15 cellular contexts compared by ENCODE assay signal in the genomic region with DNA sequence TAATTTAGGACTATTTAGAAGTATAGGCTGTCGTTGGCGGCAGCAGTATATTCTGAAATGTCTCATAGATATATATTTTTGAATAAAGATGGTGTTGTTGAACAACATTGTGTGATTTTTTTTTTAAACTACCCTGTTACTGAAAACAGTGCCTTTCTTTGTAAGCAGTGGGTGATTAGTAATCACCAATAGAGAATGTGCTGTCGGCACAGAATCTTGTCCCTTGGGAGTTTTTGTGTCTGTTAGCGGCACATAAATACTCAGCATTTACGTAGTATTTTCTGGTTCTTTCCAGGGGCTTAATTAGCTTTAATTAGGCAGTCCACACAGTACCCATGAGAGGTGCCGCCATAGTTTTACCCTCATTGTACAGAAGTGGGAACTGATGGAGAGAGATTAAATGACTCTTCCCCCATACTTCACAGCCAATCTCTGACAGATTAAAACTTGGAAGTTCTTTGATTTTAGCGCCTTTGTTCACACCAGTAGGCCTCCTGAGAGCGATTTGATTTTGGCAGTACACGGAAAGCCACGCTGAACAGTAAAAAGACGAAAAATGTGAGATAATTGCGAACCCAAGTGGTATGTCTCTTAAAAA. TPM values are rescaled to one million over a fixed set of nuclear protein-coding genes. Genes with fewer than 3 reads are reported as not detected.
DNase-seq lines count a peak whose midpoint lies in the region; ATAC-seq and TF ChIP-seq lines count a peak whose summit lies in the region.
"Had no signal": no experiment of that assay in that cellular context is flagged by ENCODE, and none has a peak within 500 bp of the region (broad histone marks: within the 10 kb centered on the region; RNA-seq: fewer than 3 reads in every experiment).

No MANE protein-coding gene starts in this region.

- DNase-seq in CD8-positive, alpha-beta memory T cell: no peak
- no peak for DNase-seq in OCI-LY7 (ENCODE audit: low spot score)
- peak; percentile 44 for DNase-seq in fibroblast of peridontal ligament (ENCODE audit: extremely low read depth)
- no peak for DNase-seq in posterior vena cava (ENCODE audit: low spot score)
- no peak for DNase-seq in ecto neural progenitor cell (ENCODE audit: low spot score)
- DNase-seq in GM13977 (ENCODE audit: low spot score): no peak
- DNase-seq: central memory CD4-positive, alpha-beta T cell; COR-L47; HCEC 1CT; kidney; NCI-H2081; PC-3 had no signal

- peak overlapping the region in 7 of 8 donors; percentile 71 to 97 (median 88) for H3K27ac Mint-ChIP-seq in CD8-positive, alpha-beta memory T cell
- H3K27ac Mint-ChIP-seq: activated T-helper 2 cell treated with anti-CD3 and anti-CD28 coated beads, Interferon-gamma antibody, Interleukin-2, Interleukin-4, amounts not matched to agents 10 μg/mL and 5 μg/mL and 100 μg/mL, durations not matched to agents 14 hours and 24 hours and 36 hours had no signal

- peaks cover 5% of the 10 kb centered on the region for H3K36me3 ChIP-seq in CD8-positive, alpha-beta memory T cell (ENCODE audit: insufficient read depth, low read length)
- H3K36me3 ChIP-seq in OCI-LY7 (ENCODE audit: insufficient read depth, low read length) (peaks cover 64% of the 10 kb centered on the region), neutrophil (peaks cover 32% of the 10 kb centered on the region)

- H3K9me2 ChIP-seq in OCI-LY7 (ENCODE audit: insufficient read depth, low read length): no peaks in the 10 kb centered on the region

- H3K4me2 ChIP-seq in OCI-LY7 (ENCODE audit: low read length): peak overlapping the region; percentile 61; the same call in 1 of the 2 replicates

- H3K4me3 Mint-ChIP-seq in CD8-positive, alpha-beta memory T cell: peak overlapping the region in 2 of 7 donors; percentile 8 to 32

- ATAC-seq in GM18502 (IDR thresholded peaks at IDR 0.05; ENCODE audit: poor library complexity, unreplicated experiment): no peak
- ATAC-seq: PC-3 had no signal

- CTCF ChIA-PET in CD8-positive, alpha-beta memory T cell (lab: Charles Lee): no interaction called here
- CTCF ChIA-PET in OCI-LY7 (lab: Charles Lee; ENCODE audit: unreplicated experiment): interaction anchor here (0.6 kb wide), 1 partner anchor 781 kb away, joined by 3 read pairs; no protein-coding TSS in a partner anchor

- in situ Hi-C loops in GM13977 (cut with MboI; ENCODE audit: low pct_unique_long_range_greater_than_20kb, low sequenced_read_pairs, unreplicated experiment): no loop called here

- peaks cover 36 to 46% (median 45%) of the 10 kb centered on the region in 3 donors for H3K4me1 Mint-ChIP-seq in CD8-positive, alpha-beta memory T cell

- POLR2A ChIA-PET in CD8-positive, alpha-beta memory T cell (lab: Charles Lee): interaction anchor here (0.6 kb wide), 1 partner anchor 16 kb away, joined by 5 read pairs; no protein-coding TSS in a partner anchor
- POLR2A ChIA-PET in OCI-LY7 (lab: Charles Lee): interaction anchor here (1.6 kb wide), 1 partner anchor 18 kb away, joined by 4 read pairs; no protein-coding TSS in a partner anchor

- H3K27me3 ChIP-seq in CD8-positive, alpha-beta memory T cell (ENCODE audit: insufficient read depth, low read length, poor library complexity, severe bottlenecking): no peaks in the 10 kb centered on the region
- no peaks in the 10 kb centered on the region for H3K27me3 ChIP-seq in neutrophil

- no peaks in the 10 kb centered on the region for H3K9me3 ChIP-seq in CD8-positive, alpha-beta memory T cell (ENCODE audit: low read length)
- no peaks in the 10 kb centered on the region for H3K9me3 ChIP-seq in OCI-LY7 (ENCODE audit: low read length)
- no peaks in the 10 kb centered on the region for H3K9me3 ChIP-seq in neutrophil

- peak overlapping the region; percentile 51 for H3K27ac ChIP-seq in CD8-positive, alpha-beta memory T cell (ENCODE audit: low read depth, low read length)
- H3K27ac ChIP-seq in OCI-LY7 (ENCODE audit: low read depth, low read length, poor library complexity, severe bottlenecking) (peak overlapping the region; percentile 60), neutrophil (peak overlapping the region; percentile 89)

- no peak overlapping the region for H3K4me3 ChIP-seq in CD8-positive, alpha-beta memory T cell (ENCODE audit: low read length)
- H3K4me3 ChIP-seq in OCI-LY7 (ENCODE audit: low read depth, low read length, poor library complexity, severe bottlenecking): peak overlapping the region; percentile 18
- no peak overlapping the region for H3K4me3 ChIP-seq in neutrophil (ENCODE audit: low read depth in 1 of 2, low read length in 1 of 2)

- TF ChIP-seq CTCF in OCI-LY7 (conservative IDR thresholded peaks at IDR 0.05; ENCODE audit: low read length): no peak
- no peak for TF ChIP-seq CTCF in neutrophil (IDR thresholded peaks at IDR 0.05)
- TF ChIP-seq CTCF in GM13977 (IDR thresholded peaks at IDR 0.05; ENCODE audit: extremely low read depth, insufficient read depth, missing control alignments): no peak

- intact Hi-C loops in OCI-LY7 (cut with micrococcal nuclease; ENCODE audit: unreplicated experiment) (no loop called here), posterior vena cava (cut with DNase I) (no loop called here)

- H2AFZ ChIP-seq in OCI-LY7 (ENCODE audit: low read length): no peak overlapping the region

- H3K27me3 Mint-ChIP-seq in CD8-positive, alpha-beta memory T cell: no peaks in the 10 kb centered on the region

- no peaks in the 10 kb centered on the region for H4K20me1 ChIP-seq in OCI-LY7 (ENCODE audit: insufficient read depth, low read length)

- peaks cover 0 to 45% (median 13%) of the 10 kb centered on the region in 3 donors for H3K36me3 Mint-ChIP-seq in CD8-positive, alpha-beta memory T cell

- no peaks in the 10 kb centered on the region for H3K79me2 ChIP-seq in OCI-LY7 (ENCODE audit: insufficient read depth, low read depth, low read length)

- no TSS peak for BruUV-seq in OCI-LY7 (replicated peaks; lab: Mats Ljungman, UMichigan)

- H3K9me3 Mint-ChIP-seq in CD8-positive, alpha-beta memory T cell: no peaks in the 10 kb centered on the region
- H3K9me3 Mint-ChIP-seq: activated T-helper 2 cell treated with anti-CD3 and anti-CD28 coated beads, Interferon-gamma antibody, Interleukin-2, Interleukin-4, amounts not matched to agents 10 μg/mL and 5 μg/mL and 100 μg/mL, durations not matched to agents 14 hours and 24 hours and 36 hours had no signal

- peaks cover 30% of the 10 kb centered on the region for H3K4me1 ChIP-seq in CD8-positive, alpha-beta memory T cell (ENCODE audit: insufficient read depth, low read length)
- H3K4me1 ChIP-seq in OCI-LY7 (ENCODE audit: insufficient read depth, low read length, poor library complexity, severe bottlenecking): peaks cover 43% of the 10 kb centered on the region
- peaks cover 43 to 50% of the 10 kb centered on the region in 2 experiments for H3K4me1 ChIP-seq in neutrophil (ENCODE audit: control insufficient read depth in 1 of 2, insufficient read depth in 1 of 2, low read depth in 1 of 2, low read length in 1 of 2)

RNA-seq across cellular contexts. Expression of a gene that starts 58.8 kb away (rescaled TPM):
- 10 to 100 TPM; 39.1 TPM for total RNA-seq in CD8-positive, alpha-beta memory T cell
- 5.2 TPM for polyA plus RNA-seq in CD8-positive, alpha-beta memory T cell
- total RNA-seq in OCI-LY7 (2014; rRNA removed; shearing (Covaris generic)): 45.6 and 52.3 TPM in 2 replicates
- total RNA-seq in OCI-LY7 (2022) (67.3 and 67.9 TPM in 2 replicates), posterior vena cava (10 to 100 TPM; 24.7 to 25.8 TPM)

RNA-seq across cellular contexts. Expression of a gene that starts 59.1 kb away (rescaled TPM):
- 10 to 100 TPM; 40.5 to 41.6 TPM for total RNA-seq in CD8-positive, alpha-beta memory T cell
- 16.7 TPM for polyA plus RNA-seq in CD8-positive, alpha-beta memory T cell
- total RNA-seq in OCI-LY7 (2014; rRNA removed; shearing (Covaris generic)): 20.2 and 22.4 TPM in 2 replicates
- total RNA-seq in OCI-LY7 (2022): 26.5 and 28.7 TPM in 2 replicates
- 10 to 100 TPM; 10.4 to 12.7 TPM for total RNA-seq in posterior vena cava
